Comparison of ENCODE assay signal across 12 cellular contexts in the genomic region with DNA sequence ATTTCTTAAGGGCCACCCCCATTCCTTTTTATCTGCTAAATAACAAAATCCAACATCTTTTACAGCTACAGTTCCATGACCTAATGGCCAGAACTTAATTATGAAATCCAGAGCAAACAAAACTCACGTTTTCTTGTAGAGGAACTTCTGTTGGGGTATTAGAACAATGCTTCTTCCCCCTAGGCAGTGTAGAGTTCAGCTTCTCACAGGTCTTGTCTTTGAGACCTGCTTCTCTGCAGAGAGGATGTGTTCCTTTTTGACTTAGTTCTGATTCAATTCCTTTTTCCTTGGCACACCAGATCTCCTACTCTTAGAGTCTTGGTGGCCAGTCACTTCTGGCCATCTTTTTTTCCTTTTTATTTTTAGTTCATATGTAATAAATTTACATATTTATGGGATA.
"Had no signal": no experiment of that assay in that cellular context is flagged by ENCODE, and none has a peak within 500 bp of the region (broad histone marks: within the 10 kb centered on the region; RNA-seq: fewer than 3 reads in every experiment).

No MANE protein-coding gene starts in this region.

- H3K4me3 Mint-ChIP-seq: activated CD4-positive, alpha-beta T cell treated with anti-CD3 and anti-CD28 coated beads, Interleukin-2, amount 10 ng/mL, durations not matched to agents 7 days and 5 days; activated naive CD8-positive, alpha-beta T cell treated with anti-CD3 and anti-CD28 coated beads, Interleukin-2, amount 50 U/mL, for 24 hours; stimulated activated naive B cell treated with anti-CD40 and anti-IgM and Interleukin-4, amounts not matched to agents 10 μg/mL and 1 μg/mL and 100 μg/mL, for 72 hours; T-helper 2 cell treated with Interferon-gamma antibody and Interleukin-4, amounts not matched to agents 5 μg/mL and 100 μg/mL, for 36 hours had no signal

- H3K27me3 Mint-ChIP-seq: activated naive CD8-positive, alpha-beta T cell treated with anti-CD3 and anti-CD28 coated beads, Interleukin-2, amount 50 U/mL, for 24 hours; stimulated activated naive B cell treated with anti-CD40 and anti-IgM and Interleukin-4, amounts not matched to agents 10 μg/mL and 1 μg/mL and 100 μg/mL, for 72 hours had no signal

- H3K9me3 Mint-ChIP-seq: stimulated activated naive B cell treated with anti-CD40 and anti-IgM and Interleukin-4, amounts not matched to agents 10 μg/mL and 1 μg/mL and 100 μg/mL, for 72 hours; T-helper 2 cell treated with Interferon-gamma antibody and Interleukin-4, amounts not matched to agents 5 μg/mL and 100 μg/mL, for 36 hours had no signal

- H3K27ac Mint-ChIP-seq: activated CD4-positive, alpha-beta T cell treated with anti-CD3 and anti-CD28 coated beads, Interleukin-2, amount 10 ng/mL, durations not matched to agents 7 days and 5 days; activated naive CD8-positive, alpha-beta T cell treated with anti-CD3 and anti-CD28 coated beads, Interleukin-2, amount 50 U/mL, for 24 hours; stimulated activated naive B cell treated with anti-CD40 and anti-IgM and Interleukin-4, amounts not matched to agents 10 μg/mL and 1 μg/mL and 100 μg/mL, for 72 hours; T-helper 2 cell treated with Interferon-gamma antibody and Interleukin-4, amounts not matched to agents 5 μg/mL and 100 μg/mL, for 36 hours had no signal

- ATAC-seq: gastroesophageal sphincter had no signal

- DNase-seq: activated CD4-positive, alpha-beta T cell treated with anti-CD3 and anti-CD28 coated beads, Interleukin-2, amount 10 ng/mL, durations not matched to agents 7 days and 5 days; activated CD8-positive, alpha-beta memory T cell treated with anti-CD3 and anti-CD28 coated beads for 24 hours; activated naive CD4-positive, alpha-beta T cell treated with Interleukin-2 at 50 U/mL for 16 hours; activated naive CD8-positive, alpha-beta T cell treated with anti-CD3 and anti-CD28 coated beads, Interleukin-2, amount 50 U/mL, for 24 hours; aorta; dorsolateral prefrontal cortex; erythroblast; retina; stimulated activated naive B cell treated with anti-CD40 and anti-IgM and Interleukin-4, amounts not matched to agents 10 μg/mL and 1 μg/mL and 100 μg/mL, for 72 hours; tibial artery had no signal
